ENCODE assay signal across 10 cellular contexts in the genomic region with DNA sequence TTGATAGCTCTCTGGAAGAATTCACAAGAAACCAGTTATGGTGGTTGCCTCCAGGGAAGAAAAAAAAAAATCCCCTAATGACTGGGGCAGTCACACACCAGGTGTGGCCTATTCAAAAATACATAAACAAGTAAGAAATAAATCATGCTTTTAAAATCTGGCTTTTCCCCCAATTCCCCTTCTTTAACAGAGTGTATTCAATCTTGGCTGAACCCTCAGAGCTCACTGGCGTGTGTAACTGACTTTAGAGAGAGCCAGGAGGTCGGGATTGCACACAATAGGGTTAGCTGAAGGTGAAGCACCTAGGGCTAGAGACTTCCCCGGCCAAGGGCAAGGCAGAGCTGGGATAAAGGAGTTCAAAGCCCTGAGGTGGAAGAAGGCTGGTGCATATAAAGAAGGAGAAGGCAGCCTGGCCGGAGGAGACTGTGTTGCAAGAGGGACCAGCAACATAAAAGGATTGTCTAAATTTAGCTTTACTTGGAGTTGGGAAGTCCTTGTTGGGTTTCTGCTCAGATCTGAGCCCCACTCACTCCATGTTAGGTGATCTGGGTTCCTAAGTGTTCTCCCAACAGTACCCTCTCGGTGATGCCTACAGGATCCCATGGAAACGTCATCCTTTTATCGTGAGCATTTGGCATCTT. TPM values are rescaled to one million over a fixed set of nuclear protein-coding genes. Genes with fewer than 3 reads are reported as not detected.
DNase-seq lines count a peak whose midpoint lies in the region; ATAC-seq and TF ChIP-seq lines count a peak whose summit lies in the region.
"Had no signal": no experiment of that assay in that cellular context is flagged by ENCODE, and none has a peak within 500 bp of the region (broad histone marks: within the 10 kb centered on the region; RNA-seq: fewer than 3 reads in every experiment).

No MANE protein-coding gene starts in this region.

- H3K27ac ChIP-seq in CD4-positive, alpha-beta memory T cell (ENCODE audit: low read depth, low read length) = peak overlapping the region; percentile 39
- H3K27ac ChIP-seq in OCI-LY7 (ENCODE audit: low read depth, low read length, poor library complexity, severe bottlenecking) (peak overlapping the region; percentile 70), mesendoderm (ENCODE audit: low read depth, low read length) (no peak overlapping the region)

- no peaks in the 10 kb centered on the region for H3K9me2 ChIP-seq in OCI-LY7 (ENCODE audit: insufficient read depth, low read length)

- peaks cover 67 to 96% (median 79%) of the 10 kb centered on the region in 4 donors for H3K4me1 Mint-ChIP-seq in CD4-positive, alpha-beta memory T cell

- H2AK5ac ChIP-seq in mesendoderm (ENCODE audit: low read length) = no peak overlapping the region

- H3K27me3 Mint-ChIP-seq in CD4-positive, alpha-beta memory T cell = no peaks in the 10 kb centered on the region

- H4K8ac ChIP-seq in mesendoderm (ENCODE audit: low read depth, low read length) = no peak overlapping the region

- H3K9me3 Mint-ChIP-seq in CD4-positive, alpha-beta memory T cell = peaks cover 0 to 4% (median 0%) of the 10 kb centered on the region in 8 donors

- no peak overlapping the region for H2BK5ac ChIP-seq in mesendoderm (ENCODE audit: low read length)

- ATAC-seq in GM19468 (IDR thresholded peaks at IDR 0.05; ENCODE audit: extremely low read depth, unreplicated experiment) = peak; percentile 20
- ATAC-seq in HG02571 (IDR thresholded peaks at IDR 0.05; ENCODE audit: unreplicated experiment) = no peak

- H2AFZ ChIP-seq in OCI-LY7 (ENCODE audit: low read length) = no peak overlapping the region

- H3K4me1 ChIP-seq in CD4-positive, alpha-beta memory T cell (ENCODE audit: insufficient read depth, low read length) = peaks cover 92% of the 10 kb centered on the region
- H3K4me1 ChIP-seq in OCI-LY7 (ENCODE audit: insufficient read depth, low read length, poor library complexity, severe bottlenecking) (peaks cover 98% of the 10 kb centered on the region), mesendoderm (ENCODE audit: control insufficient read depth, low read depth, low read length) (no peaks in the 10 kb centered on the region)

- peak overlapping the region; percentile 73 to 95 (median 87) for H3K27ac Mint-ChIP-seq in CD4-positive, alpha-beta memory T cell

- TF ChIP-seq CTCF in OCI-LY7 (conservative IDR thresholded peaks at IDR 0.05; ENCODE audit: low read length) = no peak

- H3K36me3 Mint-ChIP-seq in CD4-positive, alpha-beta memory T cell = peaks cover 22 to 61% of the 10 kb centered on the region in 2 donors

- intact Hi-C loops in CD4-positive, alpha-beta memory T cell (cut with micrococcal nuclease) = loop anchor here (2.0 kb wide), 1 partner anchor 14 kb away; no protein-coding TSS in a partner anchor
- intact Hi-C loops in OCI-LY7 (cut with micrococcal nuclease; ENCODE audit: unreplicated experiment) = no loop called here

- peak overlapping the region in 7 of 8 donors; percentile 11 to 70 (median 59) for H3K4me3 Mint-ChIP-seq in CD4-positive, alpha-beta memory T cell

- no peak for DNase-seq in CD4-positive, alpha-beta memory T cell
- peak; percentile 55 for DNase-seq in OCI-LY7 (ENCODE audit: low spot score)
- DNase-seq in mesendoderm = peak; percentile 32
- DNase-seq in SHP77 treated with DMSO at 0.1 percent for 48 hours (lab: John Stamatoyannopoulos, UW) = no peak
- DNase-seq in NCI-H1048 (lab: John Stamatoyannopoulos, UW) = no peak
- DNase-seq in NCI-H1417 treated with DMSO at 0.1 percent for 48 hours (lab: John Stamatoyannopoulos, UW) = no peak
- DNase-seq: midbrain, upper lobe of left lung had no signal

- H3K79me2 ChIP-seq in OCI-LY7 (ENCODE audit: insufficient read depth, low read depth, low read length) (peaks cover 100% of the 10 kb centered on the region), mesendoderm (ENCODE audit: control insufficient read depth, insufficient read depth, low read length) (no peaks in the 10 kb centered on the region)

- H4K20me1 ChIP-seq in OCI-LY7 (ENCODE audit: insufficient read depth, low read length) = peaks cover 25% of the 10 kb centered on the region

- no peak overlapping the region for H3K18ac ChIP-seq in mesendoderm (ENCODE audit: low read length)

- CTCF ChIA-PET in CD4-positive, alpha-beta memory T cell (lab: Charles Lee; ENCODE audit: partially characterized antibody) = interaction anchor here (1.6 kb wide), 1 partner anchor 9 kb away, joined by 3 read pairs; no protein-coding TSS in a partner anchor
- CTCF ChIA-PET in OCI-LY7 (lab: Charles Lee; ENCODE audit: unreplicated experiment) = no interaction called here

- no peak overlapping the region for H3K4me3 ChIP-seq in CD4-positive, alpha-beta memory T cell (ENCODE audit: low read length in 2 of 2)
- H3K4me3 ChIP-seq in OCI-LY7 (ENCODE audit: low read depth, low read length, poor library complexity, severe bottlenecking) (peak overlapping the region; percentile 10), mesendoderm (ENCODE audit: low read length) (no peak overlapping the region)
- H3K4me3 ChIP-seq: upper lobe of left lung had no signal

- no peak overlapping the region for H3K23ac ChIP-seq in mesendoderm (ENCODE audit: low read length)

- H2BK15ac ChIP-seq in mesendoderm (replicated peaks; ENCODE audit: low read depth) = no peak overlapping the region

- no CpG with 5 or more reads among the region's 7 CpGs for WGBS in mesendoderm (ENCODE audit: extremely low coverage, insufficient coverage, low lambda C conversion rate)

- no peak overlapping the region for H4K5ac ChIP-seq in mesendoderm (ENCODE audit: low read length)

- no TSS peak for BruUV-seq in OCI-LY7 (replicated peaks; lab: Mats Ljungman, UMichigan)

- H3K4me2 ChIP-seq in OCI-LY7 (ENCODE audit: low read length) (peak overlapping the region; percentile 49), mesendoderm (ENCODE audit: low read length) (no peak overlapping the region)

- POLR2A ChIA-PET in CD4-positive, alpha-beta memory T cell (lab: Charles Lee; ENCODE audit: partially characterized antibody) = interaction anchor here (0.6 to 2.7 kb wide), 8 partner anchors 8 to 84 kb away, joined by 3 to 14 read pairs (median 4); partner anchors contain the start of gene FNBP1
- POLR2A ChIA-PET in OCI-LY7 (lab: Charles Lee) = interaction anchor here (0.6 to 3.0 kb wide), 4 partner anchors 11 to 28 kb away, joined by 3 to 11 read pairs (median 4); no protein-coding TSS in a partner anchor

- H3K79me1 ChIP-seq in mesendoderm (ENCODE audit: low read length) = peaks cover 3% of the 10 kb centered on the region

- H3K27me3 ChIP-seq in CD4-positive, alpha-beta memory T cell (ENCODE audit: insufficient read depth, low read length) = no peaks in the 10 kb centered on the region
- H3K27me3 ChIP-seq in mesendoderm (ENCODE audit: insufficient read depth, low read length, poor library complexity) = no peaks in the 10 kb centered on the region
- H3K27me3 ChIP-seq: upper lobe of left lung had no signal

- no peaks in the 10 kb centered on the region for H3K9me3 ChIP-seq in CD4-positive, alpha-beta memory T cell (ENCODE audit: control insufficient read depth in 1 of 2, low read length in 2 of 2)
- no peaks in the 10 kb centered on the region for H3K9me3 ChIP-seq in OCI-LY7 (ENCODE audit: low read length)
- H3K9me3 ChIP-seq: upper lobe of left lung had no signal

- no peak overlapping the region for H2BK120ac ChIP-seq in mesendoderm (ENCODE audit: low read depth, low read length)

- no peak overlapping the region for H3K4ac ChIP-seq in mesendoderm (ENCODE audit: low read depth, low read length)

- H3K56ac ChIP-seq in mesendoderm (ENCODE audit: low read length) = no peak overlapping the region

- no peak overlapping the region for H3K9ac ChIP-seq in mesendoderm (ENCODE audit: low read length)

- no peaks in the 10 kb centered on the region for H3K36me3 ChIP-seq in CD4-positive, alpha-beta memory T cell (ENCODE audit: insufficient read depth, low read length)
- H3K36me3 ChIP-seq in OCI-LY7 (ENCODE audit: insufficient read depth, low read length) (peaks cover 39% of the 10 kb centered on the region), mesendoderm (ENCODE audit: control insufficient read depth, insufficient read depth, low read length) (no peaks in the 10 kb centered on the region)
- H3K36me3 ChIP-seq: upper lobe of left lung had no signal

RNA-seq across cellular contexts. Expression of gene FNBP1, which starts 19.7 kb away (rescaled TPM):
- total RNA-seq in CD4-positive, alpha-beta memory T cell = 100 to 1,000 TPM; 197 to 202 TPM
- polyA plus RNA-seq in CD4-positive, alpha-beta memory T cell = 100 to 1,000 TPM; 143 to 165 TPM
- 93.3 and 117 TPM in 2 replicates for total RNA-seq in OCI-LY7 (2014; rRNA removed; shearing (Covaris generic))
- 164 and 168 TPM in 2 replicates for total RNA-seq in OCI-LY7 (2022)
- polyA plus RNA-seq in mesendoderm (2013, experiment 1 of 2) = 18.0 TPM
- 18.4 TPM for polyA plus RNA-seq in mesendoderm (2013, experiment 2 of 2)

RNA-seq across cellular contexts. Expression of gene GPR107, which starts 30.4 kb away (rescaled TPM):
- 10 to 100 TPM; 23.8 to 24.4 TPM for total RNA-seq in CD4-positive, alpha-beta memory T cell
- polyA plus RNA-seq in CD4-positive, alpha-beta memory T cell = 1 to 10 TPM; 2.2 to 3.3 TPM
- total RNA-seq in OCI-LY7 (2014; rRNA removed; shearing (Covaris generic)) = 8.7 and 10.4 TPM in 2 replicates
- total RNA-seq in OCI-LY7 (2022) = 24.3 and 28.8 TPM in 2 replicates
- polyA plus RNA-seq in mesendoderm (2013, experiment 1 of 2) = 16.4 TPM
- polyA plus RNA-seq in mesendoderm (2013, experiment 2 of 2) = 16.2 TPM

Comparison
In these comparisons a context has a peak if more than half of its experiments do, and no peak if none do; other contexts are left out.
1. DNase-seq: peak in OCI-LY7 (single experiment) and mesendoderm (single experiment); none in CD4-positive, alpha-beta memory T cell (0 of 5), SHP77 treated with DMSO at 0.1 percent for 48 hours (single experiment), NCI-H1048 (single experiment) and NCI-H1417 treated with DMSO at 0.1 percent for 48 hours (single experiment).